ENCODE assay signal across 10 cellular contexts in genomic region chr10:98242823-98243222, GRCh38. TPM values are rescaled to one million over a fixed set of nuclear protein-coding genes. Genes with fewer than 3 reads are reported as not detected.
DNase-seq lines count a peak whose midpoint lies in the region; ATAC-seq and TF ChIP-seq lines count a peak whose summit lies in the region.
"Had no signal": no experiment of that assay in that cellular context is flagged by ENCODE, and none has a peak within 500 bp of the region (broad histone marks: within the 10 kb centered on the region; RNA-seq: fewer than 3 reads in every experiment).

No MANE protein-coding gene starts in this region.

- ATAC-seq in psoas muscle: no peak
- ATAC-seq in activated naive CD4-positive, alpha-beta T cell treated with anti-CD3 and anti-CD28 coated beads, Interleukin-2, amount 50 U/mL, for 72 hours: no peak

- peaks cover 38% of the 10 kb centered on the region for H3K4me1 ChIP-seq in psoas muscle
- no peaks in the 10 kb centered on the region for H3K4me1 ChIP-seq in Peyer's patch

- H3K9me3 ChIP-seq in psoas muscle (no peaks in the 10 kb centered on the region), Peyer's patch (no peaks in the 10 kb centered on the region)

- no peak for TF ChIP-seq POLR2A in Peyer's patch (IDR thresholded peaks at IDR 0.05)

- H3K27ac Mint-ChIP-seq in activated naive CD4-positive, alpha-beta T cell treated with anti-CD3 and anti-CD28 coated beads, Interleukin-2, amount 50 U/mL, for 72 hours: no peak overlapping the region

- TF ChIP-seq CTCF in epithelial cell of esophagus (IDR thresholded peaks at IDR 0.05; ENCODE audit: insufficient read depth, low read depth, low read length, missing control alignments) (peak; percentile 43), psoas muscle (IDR thresholded peaks at IDR 0.05) (peak; percentile 48), Peyer's patch (IDR thresholded peaks at IDR 0.05) (peak in 3 of 6 experiments; percentile 19 to 35 (median 24))

- WGBS in psoas muscle, 3 donors: 69 to 83% (median 74%) methylated on average over 1 of the region's 1 CpG

- H3K36me3 ChIP-seq in psoas muscle (ENCODE audit: insufficient read depth in 1 of 2, low read depth in 1 of 2) (peaks cover 4 to 26% of the 10 kb centered on the region in 2 donors), Peyer's patch (peaks cover 0 to 78% (median 0%) of the 10 kb centered on the region in 3 donors)

- peaks cover 7 to 18% of the 10 kb centered on the region in 2 donors for H3K36me3 Mint-ChIP-seq in activated naive CD4-positive, alpha-beta T cell treated with anti-CD3 and anti-CD28 coated beads, Interleukin-2, amount 50 U/mL, for 72 hours

- H3K27me3 ChIP-seq in psoas muscle (ENCODE audit: insufficient read depth in 3 of 3, low read length in 2 of 3) (no peaks in the 10 kb centered on the region), Peyer's patch (no peaks in the 10 kb centered on the region)

- H3K9me3 Mint-ChIP-seq in activated naive CD4-positive, alpha-beta T cell treated with anti-CD3 and anti-CD28 coated beads, Interleukin-2, amount 50 U/mL, for 72 hours: no peaks in the 10 kb centered on the region

- no peak overlapping the region for H3K27ac ChIP-seq in psoas muscle
- H3K27ac ChIP-seq in Peyer's patch: no peak overlapping the region

- H3K4me3 ChIP-seq in epithelial cell of esophagus (ENCODE audit: low read length): no peak overlapping the region
- no peak overlapping the region for H3K4me3 ChIP-seq in psoas muscle
- no peak overlapping the region for H3K4me3 ChIP-seq in Peyer's patch

- intact Hi-C loops in psoas muscle (cut with DNase I): loop anchor here in 1 of 2 donors (10.0 kb wide), 1 partner anchor 1002 kb away; no protein-coding TSS in a partner anchor

- DNase-seq in DMS153 treated with DMSO at 0.1 percent for 48 hours (lab: John Stamatoyannopoulos, UW; ENCODE audit: unreplicated experiment) (peak; percentile 43), DMS153 (lab: John Stamatoyannopoulos, UW) (no peak), NCI-H2227 treated with DMSO at 0.1 percent for 48 hours (lab: John Stamatoyannopoulos, UW) (peak; percentile 20), epithelial cell of esophagus (ENCODE audit: low read depth) (peak; percentile 17), psoas muscle (no peak), Peyer's patch (no peak), GM19240 (ENCODE audit: insufficient read length, low spot score) (no peak)
- no peak for DNase-seq in activated naive CD4-positive, alpha-beta T cell treated with anti-CD3 and anti-CD28 coated beads, Interleukin-2, amount 50 U/mL, for 72 hours (ENCODE audit: low spot score in 2 of 2)
- DNase-seq: 8988T; activated CD4-positive, alpha-beta T cell treated with anti-CD3 and anti-CD28 coated beads for 1 hour had no signal

RNA-seq across cellular contexts. Expression of gene LOXL4, which starts 25.2 kb away (rescaled TPM):
- total RNA-seq in psoas muscle (10 to 100 TPM in 3 of 4 donors, 1 to 10 TPM in 1; 5.7 to 26.3 (median 12.5) TPM), Peyer's patch (1 to 10 TPM in 2 of 4 donors, under 1 TPM in 1, not detected in 1; 0.85 to 1.7 (median 1.6) TPM)
- 1 to 10 TPM; 2.9 to 7.4 (median 3.0) TPM for polyA plus RNA-seq in psoas muscle
- total RNA-seq in activated naive CD4-positive, alpha-beta T cell treated with anti-CD3 and anti-CD28 coated beads, Interleukin-2, amount 50 U/mL, for 72 hours: not detected

Comparison
In these comparisons a context has a peak if more than half of its experiments do, and no peak if none do; other contexts are left out.
1. DNase-seq: peak in DMS153 treated with DMSO at 0.1 percent for 48 hours (single experiment), NCI-H2227 treated with DMSO at 0.1 percent for 48 hours (single experiment) and epithelial cell of esophagus (single experiment); none in DMS153 (single experiment), psoas muscle (0 of 2), activated naive CD4-positive, alpha-beta T cell treated with anti-CD3 and anti-CD28 coated beads, Interleukin-2, amount 50 U/mL, for 72 hours (0 of 2), Peyer's patch (0 of 3) and GM19240 (single experiment).